ENCODE assay signal across 8 cellular contexts in genomic region chr17:81865733-81866439, GRCh38. TPM values are rescaled to one million over a fixed set of nuclear protein-coding genes. Genes with fewer than 3 reads are reported as not detected.
DNase-seq lines count a peak whose midpoint lies in the region; ATAC-seq, FAIRE-seq and TF ChIP-seq lines count a peak whose summit lies in the region.

No MANE protein-coding gene starts in this region.

- TF ChIP-seq POLR2A in HCT116 (IDR thresholded peaks at IDR 0.05; ENCODE audit: borderline replicate concordance, extremely low read depth, insufficient read depth, insufficient read length) (no peak), HepG2 (IDR thresholded peaks at IDR 0.05; ENCODE audit: insufficient read depth in 1 of 2, low read depth in 2 of 2, low read length in 2 of 2) (peak in 1 of 2 experiments; percentile 64; a peak in 2 of 4 replicates)

- 87% methylated on average over 14 of the region's 18 CpGs for WGBS in HepG2 (ENCODE audit: low lambda C conversion rate)

- H3K9me3 ChIP-seq in HCT116 (ENCODE audit: control insufficient read depth in 1 of 2, insufficient read depth in 1 of 2, low read depth in 1 of 2, low read length in 2 of 2) = no peaks in the 10 kb centered on the region
- no peaks in the 10 kb centered on the region for H3K9me3 ChIP-seq in HepG2 (ENCODE audit: low read length)

- TF ChIP-seq EP300 in HepG2 (IDR thresholded peaks at IDR 0.05; ENCODE audit: low read depth in 2 of 2, low read length in 2 of 2) (no peak), HepG2 (CRISPR knock-in tag; IDR thresholded peaks at IDR 0.05; ENCODE audit: borderline replicate concordance) (no peak)

- peaks cover 45 to 80% of the 10 kb centered on the region in 2 experiments for H3K4me1 ChIP-seq in HCT116 (ENCODE audit: control insufficient read depth in 1 of 2, insufficient read depth in 2 of 2, low read length in 2 of 2)
- H3K4me1 ChIP-seq in HepG2 (ENCODE audit: insufficient read depth, low read length) = peaks cover 85% of the 10 kb centered on the region

- TF ChIP-seq CTCF in AG10803 (conservative IDR thresholded peaks at IDR 0.05; ENCODE audit: low read length) = no peak
- no peak for TF ChIP-seq CTCF in HCT116 (IDR thresholded peaks at IDR 0.05 in 2 of 3, conservative IDR thresholded peaks at IDR 0.05 in 1 of 3; ENCODE audit: borderline replicate concordance in 1 of 3, insufficient read depth in 1 of 3, low read depth in 2 of 3, low read length in 2 of 3)
- TF ChIP-seq CTCF in HepG2 (CRISPR knock-in tag; IDR thresholded peaks at IDR 0.05) = no peak
- TF ChIP-seq CTCF in D721Med (IDR thresholded peaks at IDR 0.05; ENCODE audit: insufficient read depth, missing control alignments) = no peak

- no peaks in the 10 kb centered on the region for H3K9me2 ChIP-seq in HCT116 (ENCODE audit: insufficient read depth)

- no peaks in the 10 kb centered on the region for H3K27me3 Mint-ChIP-seq in activated CD8-positive, alpha-beta T cell treated with anti-CD3 and anti-CD28 coated beads, Interleukin-2, amount 10 ng/mL, durations not matched to agents 7 days and 5 days (ENCODE audit: low read depth)

- no peak overlapping the region for H3K4me2 ChIP-seq in HCT116 (ENCODE audit: low read length)
- H3K4me2 ChIP-seq in HepG2 (ENCODE audit: low read depth, low read length) = peak overlapping the region; percentile 44

- H3K4me3 Mint-ChIP-seq in activated CD8-positive, alpha-beta T cell treated with anti-CD3 and anti-CD28 coated beads, Interleukin-2, amount 10 ng/mL, durations not matched to agents 7 days and 5 days = peak overlapping the region; percentile 15

- H4K20me1 ChIP-seq in HCT116 (ENCODE audit: insufficient read depth) (peaks cover 7% of the 10 kb centered on the region; the same call in 1 of the 2 replicates), HepG2 (ENCODE audit: insufficient read depth, low read length) (peaks cover 53% of the 10 kb centered on the region; the same call in 1 of the 2 replicates)

- H3K36me3 Mint-ChIP-seq in activated CD8-positive, alpha-beta T cell treated with anti-CD3 and anti-CD28 coated beads, Interleukin-2, amount 10 ng/mL, durations not matched to agents 7 days and 5 days (ENCODE audit: low read depth) = peaks cover 59% of the 10 kb centered on the region

- intact Hi-C loops in HCT116 (cut with micrococcal nuclease) (no loop called here), HepG2 (cut with micrococcal nuclease; ENCODE audit: unreplicated experiment) (loop anchor here (5.0 kb wide), 1 partner anchor 156 kb away; the partner anchor contains the start of genes CENPX and LRRC45)

- H3K9ac ChIP-seq in HCT116 (ENCODE audit: low read length) (peak overlapping the region; percentile 3; the same call in 1 of the 2 replicates), HepG2 (ENCODE audit: insufficient read depth, low read depth, low read length) (peak overlapping the region; percentile 52)

- in situ Hi-C loops in HepG2 (cut with HindIII; ENCODE audit: extremely low pct_ligation_motif_present, low pct_unique_long_range_greater_than_20kb) = no loop called here

- H3K27me3 ChIP-seq in HCT116 (ENCODE audit: insufficient read depth, low read length) (no peaks in the 10 kb centered on the region), HepG2 (ENCODE audit: control insufficient read depth in 1 of 2, insufficient read depth in 2 of 2, low read length in 2 of 2) (no peaks in the 10 kb centered on the region; a peak in 1 of 5 replicates)

- no peak for FAIRE-seq in HepG2 (lab: Jason Lieb, UNC)
- FAIRE-seq in D721Med (lab: Jason Lieb, UNC) = no peak

- ATAC-seq in HCT116 (no peak), HepG2 (no peak)
- no peak for ATAC-seq in activated CD8-positive, alpha-beta T cell treated with anti-CD3 and anti-CD28 coated beads, Interleukin-2, amount 10 ng/mL, durations not matched to agents 7 days and 5 days

- no peak overlapping the region for H2AFZ ChIP-seq in HCT116 (ENCODE audit: low read depth, low read length, poor library complexity, severe bottlenecking)
- H2AFZ ChIP-seq in HepG2 (ENCODE audit: low read length) = no peak overlapping the region

- RAD21 ChIA-PET in HCT116 (lab: Charles Lee; ENCODE audit: low non-redundant PET in 1 of 2, low total read pairs in 2 of 2, uncharacterized antibody in 2 of 2, unreplicated experiment in 2 of 2) = no interaction called here

- POLR2A ChIA-PET in HCT116 (lab: Charles Lee) (interaction anchor here (0.8 kb wide), 1 partner anchor 130 kb away, joined by 3 read pairs; no protein-coding TSS in a partner anchor), HepG2 (lab: Yijun Ruan, JAX) (interaction anchor here (0.5 to 3.8 kb wide), 14 partner anchors 10 to 241 kb away, joined by 3 to 15 read pairs (median 4); partner anchors contain the start of genes ALYREF, ANAPC11, CENPX and LRRC45)
- POLR2A ChIA-PET in activated CD8-positive, alpha-beta T cell treated with anti-CD3 and anti-CD28 coated beads, Interleukin-2, amount 10 ng/mL, durations not matched to agents 7 days and 5 days (lab: Charles Lee) = interaction anchor here (0.9 to 2.0 kb wide), 2 partner anchors 21 to 26 kb away, joined by 3 to 7 read pairs; partner anchors contain the start of genes ALYREF and ANAPC11

- peak; percentile 20 for DNase-seq in AG10803 (ENCODE audit: low read depth)
- DNase-seq in HCT116 (ENCODE audit: low read depth, low spot score) = no peak
- DNase-seq in activated CD8-positive, alpha-beta T cell treated with anti-CD3 and anti-CD28 coated beads, Interleukin-2, amount 10 ng/mL, durations not matched to agents 7 days and 5 days = no peak
- peak; percentile 68 for DNase-seq in HepG2 (ENCODE audit: low spot score)
- DNase-seq in H4 (ENCODE audit: low spot score) = no peak
- no peak for DNase-seq in islet precursor cell
- no peak for DNase-seq in T1000 (lab: John Stamatoyannopoulos, UW)
- no peak for DNase-seq in D721Med (ENCODE audit: insufficient read length, low spot score)

- no peaks in the 10 kb centered on the region for H3K9me3 Mint-ChIP-seq in activated CD8-positive, alpha-beta T cell treated with anti-CD3 and anti-CD28 coated beads, Interleukin-2, amount 10 ng/mL, durations not matched to agents 7 days and 5 days (ENCODE audit: insufficient read depth)

- H3K79me2 ChIP-seq in HCT116 (ENCODE audit: insufficient read depth, low read length) = peaks cover 72% of the 10 kb centered on the region
- H3K79me2 ChIP-seq in HepG2 (ENCODE audit: insufficient read depth, low read length) = peaks cover 48% of the 10 kb centered on the region

- H3K27ac Mint-ChIP-seq in activated CD8-positive, alpha-beta T cell treated with anti-CD3 and anti-CD28 coated beads, Interleukin-2, amount 10 ng/mL, durations not matched to agents 7 days and 5 days = peak overlapping the region; percentile 81

- peaks cover 11 to 35% of the 10 kb centered on the region in 2 experiments; a peak in 3 of 4 replicates for H3K36me3 ChIP-seq in HCT116 (ENCODE audit: control insufficient read depth in 1 of 2, insufficient read depth in 2 of 2, low read length in 2 of 2)
- H3K36me3 ChIP-seq in HepG2 (replicated peaks in 1 of 2; ENCODE audit: control insufficient read depth in 1 of 2, insufficient read depth in 2 of 2, low read length in 2 of 2) = peaks cover 18 to 39% of the 10 kb centered on the region in 2 experiments

- TF ChIP-seq RAD21 in HCT116 (IDR thresholded peaks at IDR 0.05; ENCODE audit: low read depth) (no peak), HepG2 (CRISPR knock-in tag; IDR thresholded peaks at IDR 0.05) (0 out of 2 replicates have a peak, but pooled peaks have one; percentile 11)

- BruUV-seq in HCT116 (replicated peaks; lab: Mats Ljungman, UMichigan) (no TSS peak), HepG2 (replicated peaks; lab: Mats Ljungman, UMichigan) (no TSS peak)

- H3K4me3 ChIP-seq in AG10803 (ENCODE audit: low read length) (no peak overlapping the region), HCT116 (replicated peaks in 1 of 2; ENCODE audit: low read depth in 1 of 2, low read length in 2 of 2) (no peak overlapping the region), HepG2 (replicated peaks in 1 of 3; ENCODE audit: insufficient read depth in 1 of 3, low read depth in 2 of 3, low read length in 3 of 3) (no peak overlapping the region; a peak in 1 of 6 replicates)

- CTCF ChIA-PET in HCT116 (lab: Charles Lee) (no interaction called here), HepG2 (lab: Yijun Ruan, JAX; ENCODE audit: low intra/inter-chr PET ratio, low total read pairs) (no interaction called here)
- CTCF ChIA-PET in activated CD8-positive, alpha-beta T cell treated with anti-CD3 and anti-CD28 coated beads, Interleukin-2, amount 10 ng/mL, durations not matched to agents 7 days and 5 days (lab: Charles Lee) = no interaction called here

- peak overlapping the region; percentile 99 for H3K27ac ChIP-seq in HCT116 (ENCODE audit: low read depth, low read length)
- H3K27ac ChIP-seq in HepG2 (ENCODE audit: extremely low read length, insufficient read depth, low read length) = peak overlapping the region; percentile 61

- H3K4me1 Mint-ChIP-seq in activated CD8-positive, alpha-beta T cell treated with anti-CD3 and anti-CD28 coated beads, Interleukin-2, amount 10 ng/mL, durations not matched to agents 7 days and 5 days (ENCODE audit: low read depth) = peaks cover 50% of the 10 kb centered on the region

RNA-seq across cellular contexts. Expression of gene ARHGDIA, which starts 5.3 kb away (rescaled TPM):
- total RNA-seq in HCT116 (2021; ENCODE audit: unreplicated experiment) (554 TPM), HepG2 (2016; rRNA removed; fragmentation: Illumina TruSeq; extraction: Trizol) (64.0 and 120 TPM in 2 replicates)
- polyA plus RNA-seq in HCT116 (2012) = 393 and 453 TPM in 2 replicates
- total RNA-seq in activated CD8-positive, alpha-beta T cell treated with anti-CD3 and anti-CD28 coated beads, Interleukin-2, amount 10 ng/mL, durations not matched to agents 7 days and 5 days = 100 to 1,000 TPM; 756 to 778 TPM
- total RNA-seq in HepG2 (2016; cell fraction: cytosol; rRNA removed; fragmentation: Illumina TruSeq; extraction: Trizol; ENCODE audit: low read depth) = 25.7 and 26.7 TPM in 2 replicates
- 73.7 and 111 TPM in 2 replicates for total RNA-seq in HepG2 (2016; cell fraction: insoluble cytoplasmic fraction; rRNA removed; fragmentation: Illumina TruSeq; extraction: Trizol)
- total RNA-seq in HepG2 (2016; cell fraction: membrane; rRNA removed; fragmentation: Illumina TruSeq; extraction: Trizol) = 68.1 and 73.5 TPM in 2 replicates
- 66.3 and 84.1 TPM in 2 replicates for total RNA-seq in HepG2 (2016; cell fraction: nucleus; rRNA removed; fragmentation: Illumina TruSeq; extraction: Trizol)
- 40.0 and 52.1 TPM in 2 replicates for polyA plus RNA-seq in HepG2 (2011; rRNA removed)
- polyA plus RNA-seq in HepG2 (2011; cell fraction: cytosol; rRNA removed) = 61.3 and 96.2 TPM in 2 replicates
- 174 and 191 TPM in 2 replicates for polyA plus RNA-seq in HepG2 (2011; cell fraction: nucleus; rRNA removed)
- 159 and 169 TPM in 2 replicates for polyA plus RNA-seq in HepG2 (2012)
- polyA plus RNA-seq in HepG2 (2016; cell fraction: cytosol; fragmentation: Illumina TruSeq; extraction: Trizol; ENCODE audit: low read depth) = 89.7 and 102 TPM in 2 replicates
- polyA plus RNA-seq in HepG2 (2016; cell fraction: insoluble cytoplasmic fraction; fragmentation: Illumina TruSeq; extraction: Trizol; ENCODE audit: low read depth) = 221 and 287 TPM in 2 replicates
- 171 and 188 TPM in 2 replicates for polyA plus RNA-seq in HepG2 (2016; cell fraction: membrane; fragmentation: Illumina TruSeq; extraction: Trizol; ENCODE audit: low read depth)
- 248 and 249 TPM in 2 replicates for polyA plus RNA-seq in HepG2 (2016; cell fraction: nucleus; fragmentation: Illumina TruSeq; extraction: Trizol; ENCODE audit: insufficient read depth, low read depth)
- polyA minus RNA-seq in HepG2 (2011; rRNA and poly(A)+ RNA removed; ENCODE audit: low replicate concordance) = 35.7 and 46.7 TPM in 2 replicates
- polyA minus RNA-seq in HepG2 (2011; cell fraction: cytosol; rRNA and poly(A)+ RNA removed) = 54.0 and 54.8 TPM in 2 replicates
- 52.7 and 57.6 TPM in 2 replicates for polyA minus RNA-seq in HepG2 (2011; cell fraction: nucleus; rRNA and poly(A)+ RNA removed)
- total RNA-seq in H4 (2014; rRNA removed; shearing (Covaris generic)) = 78.2 and 78.9 TPM in 2 replicates

RNA-seq across cellular contexts. Expression of gene P4HB, which starts 5.6 kb away (rescaled TPM):
- total RNA-seq in HCT116 (2021; ENCODE audit: unreplicated experiment) (1,043 TPM), HepG2 (2016; rRNA removed; fragmentation: Illumina TruSeq; extraction: Trizol) (337 and 782 TPM in 2 replicates)
- 1,480 and 1,509 TPM in 2 replicates for polyA plus RNA-seq in HCT116 (2012)
- total RNA-seq in activated CD8-positive, alpha-beta T cell treated with anti-CD3 and anti-CD28 coated beads, Interleukin-2, amount 10 ng/mL, durations not matched to agents 7 days and 5 days = 100 to 1,000 TPM; 474 to 498 TPM
- total RNA-seq in HepG2 (2016; cell fraction: cytosol; rRNA removed; fragmentation: Illumina TruSeq; extraction: Trizol; ENCODE audit: low read depth) = 162 and 167 TPM in 2 replicates
- total RNA-seq in HepG2 (2016; cell fraction: insoluble cytoplasmic fraction; rRNA removed; fragmentation: Illumina TruSeq; extraction: Trizol) = 282 and 813 TPM in 2 replicates
- 299 and 300 TPM in 2 replicates for total RNA-seq in HepG2 (2016; cell fraction: membrane; rRNA removed; fragmentation: Illumina TruSeq; extraction: Trizol)
- 801 and 884 TPM in 2 replicates for total RNA-seq in HepG2 (2016; cell fraction: nucleus; rRNA removed; fragmentation: Illumina TruSeq; extraction: Trizol)
- 181 and 185 TPM in 2 replicates for polyA plus RNA-seq in HepG2 (2011; rRNA removed)
- 150 and 176 TPM in 2 replicates for polyA plus RNA-seq in HepG2 (2011; cell fraction: cytosol; rRNA removed)
- polyA plus RNA-seq in HepG2 (2011; cell fraction: nucleus; rRNA removed) = 517 and 557 TPM in 2 replicates
- 1,462 and 1,524 TPM in 2 replicates for polyA plus RNA-seq in HepG2 (2012)
- polyA plus RNA-seq in HepG2 (2016; cell fraction: cytosol; fragmentation: Illumina TruSeq; extraction: Trizol; ENCODE audit: low read depth) = 236 TPM in 2 replicates
- 494 and 566 TPM in 2 replicates for polyA plus RNA-seq in HepG2 (2016; cell fraction: insoluble cytoplasmic fraction; fragmentation: Illumina TruSeq; extraction: Trizol; ENCODE audit: low read depth)
- 378 and 399 TPM in 2 replicates for polyA plus RNA-seq in HepG2 (2016; cell fraction: membrane; fragmentation: Illumina TruSeq; extraction: Trizol; ENCODE audit: low read depth)
- 2,290 and 2,428 TPM in 2 replicates for polyA plus RNA-seq in HepG2 (2016; cell fraction: nucleus; fragmentation: Illumina TruSeq; extraction: Trizol; ENCODE audit: insufficient read depth, low read depth)
- 90.8 and 213 TPM in 2 replicates for polyA minus RNA-seq in HepG2 (2011; rRNA and poly(A)+ RNA removed; ENCODE audit: low replicate concordance)
- 303 and 378 TPM in 2 replicates for polyA minus RNA-seq in HepG2 (2011; cell fraction: cytosol; rRNA and poly(A)+ RNA removed)
- polyA minus RNA-seq in HepG2 (2011; cell fraction: nucleus; rRNA and poly(A)+ RNA removed) = 250 and 278 TPM in 2 replicates
- total RNA-seq in H4 (2014; rRNA removed; shearing (Covaris generic)) = 921 and 1,439 TPM in 2 replicates

RNA-seq across cellular contexts. Expression of gene ALYREF, which starts 25.5 kb away (rescaled TPM):
- total RNA-seq in HCT116 (2021; ENCODE audit: unreplicated experiment) = 280 TPM
- polyA plus RNA-seq in HCT116 (2012) = 200 and 207 TPM in 2 replicates
- 100 to 1,000 TPM; 269 to 273 TPM for total RNA-seq in activated CD8-positive, alpha-beta T cell treated with anti-CD3 and anti-CD28 coated beads, Interleukin-2, amount 10 ng/mL, durations not matched to agents 7 days and 5 days
- total RNA-seq in HepG2 (2016; rRNA removed; fragmentation: Illumina TruSeq; extraction: Trizol) = 264 and 269 TPM in 2 replicates
- total RNA-seq in HepG2 (2016; cell fraction: cytosol; rRNA removed; fragmentation: Illumina TruSeq; extraction: Trizol; ENCODE audit: low read depth) = 86.2 and 89.3 TPM in 2 replicates
- 272 and 275 TPM in 2 replicates for total RNA-seq in HepG2 (2016; cell fraction: insoluble cytoplasmic fraction; rRNA removed; fragmentation: Illumina TruSeq; extraction: Trizol)
- total RNA-seq in HepG2 (2016; cell fraction: membrane; rRNA removed; fragmentation: Illumina TruSeq; extraction: Trizol) = 108 and 110 TPM in 2 replicates
- 101 and 105 TPM in 2 replicates for total RNA-seq in HepG2 (2016; cell fraction: nucleus; rRNA removed; fragmentation: Illumina TruSeq; extraction: Trizol)
- polyA plus RNA-seq in HepG2 (2011; rRNA removed) = 58.4 and 59.8 TPM in 2 replicates
- polyA plus RNA-seq in HepG2 (2011; cell fraction: cytosol; rRNA removed) = 45.3 and 72.1 TPM in 2 replicates
- polyA plus RNA-seq in HepG2 (2011; cell fraction: nucleus; rRNA removed) = 54.3 and 67.4 TPM in 2 replicates
- polyA plus RNA-seq in HepG2 (2012) = 42.1 and 68.4 TPM in 2 replicates
- polyA plus RNA-seq in HepG2 (2016; cell fraction: cytosol; fragmentation: Illumina TruSeq; extraction: Trizol; ENCODE audit: low read depth) = 78.5 and 81.9 TPM in 2 replicates
- polyA plus RNA-seq in HepG2 (2016; cell fraction: insoluble cytoplasmic fraction; fragmentation: Illumina TruSeq; extraction: Trizol; ENCODE audit: low read depth) = 267 TPM in 2 replicates
- polyA plus RNA-seq in HepG2 (2016; cell fraction: membrane; fragmentation: Illumina TruSeq; extraction: Trizol; ENCODE audit: low read depth) = 83.5 and 93.6 TPM in 2 replicates
- polyA plus RNA-seq in HepG2 (2016; cell fraction: nucleus; fragmentation: Illumina TruSeq; extraction: Trizol; ENCODE audit: insufficient read depth, low read depth) = 158 and 162 TPM in 2 replicates
- 80.4 and 133 TPM in 2 replicates for polyA minus RNA-seq in HepG2 (2011; rRNA and poly(A)+ RNA removed; ENCODE audit: low replicate concordance)
- 40.2 and 48.3 TPM in 2 replicates for polyA minus RNA-seq in HepG2 (2011; cell fraction: cytosol; rRNA and poly(A)+ RNA removed)
- 44.9 and 56.4 TPM in 2 replicates for polyA minus RNA-seq in HepG2 (2011; cell fraction: nucleus; rRNA and poly(A)+ RNA removed)
- total RNA-seq in H4 (2014; rRNA removed; shearing (Covaris generic)) = 149 and 166 TPM in 2 replicates

RNA-seq across cellular contexts. Expression of gene ANAPC11, which starts 25.6 kb away (rescaled TPM):
- total RNA-seq in HCT116 (2021; ENCODE audit: unreplicated experiment) (208 TPM), HepG2 (2016; rRNA removed; fragmentation: Illumina TruSeq; extraction: Trizol) (114 and 127 TPM in 2 replicates)
- 367 and 443 TPM in 2 replicates for polyA plus RNA-seq in HCT116 (2012)
- 100 to 1,000 TPM; 122 TPM for total RNA-seq in activated CD8-positive, alpha-beta T cell treated with anti-CD3 and anti-CD28 coated beads, Interleukin-2, amount 10 ng/mL, durations not matched to agents 7 days and 5 days
- total RNA-seq in HepG2 (2016; cell fraction: cytosol; rRNA removed; fragmentation: Illumina TruSeq; extraction: Trizol; ENCODE audit: low read depth) = 131 and 197 TPM in 2 replicates
- 108 and 128 TPM in 2 replicates for total RNA-seq in HepG2 (2016; cell fraction: insoluble cytoplasmic fraction; rRNA removed; fragmentation: Illumina TruSeq; extraction: Trizol)
- 131 and 179 TPM in 2 replicates for total RNA-seq in HepG2 (2016; cell fraction: membrane; rRNA removed; fragmentation: Illumina TruSeq; extraction: Trizol)
- 50.9 and 64.4 TPM in 2 replicates for total RNA-seq in HepG2 (2016; cell fraction: nucleus; rRNA removed; fragmentation: Illumina TruSeq; extraction: Trizol)
- 235 and 250 TPM in 2 replicates for polyA plus RNA-seq in HepG2 (2011; rRNA removed)
- 444 and 596 TPM in 2 replicates for polyA plus RNA-seq in HepG2 (2011; cell fraction: cytosol; rRNA removed)
- polyA plus RNA-seq in HepG2 (2011; cell fraction: nucleus; rRNA removed) = 192 and 202 TPM in 2 replicates
- polyA plus RNA-seq in HepG2 (2012) = 95.6 and 161 TPM in 2 replicates
- polyA plus RNA-seq in HepG2 (2016; cell fraction: cytosol; fragmentation: Illumina TruSeq; extraction: Trizol; ENCODE audit: low read depth) = 209 and 306 TPM in 2 replicates
- polyA plus RNA-seq in HepG2 (2016; cell fraction: insoluble cytoplasmic fraction; fragmentation: Illumina TruSeq; extraction: Trizol; ENCODE audit: low read depth) = 119 and 120 TPM in 2 replicates
- polyA plus RNA-seq in HepG2 (2016; cell fraction: membrane; fragmentation: Illumina TruSeq; extraction: Trizol; ENCODE audit: low read depth) = 162 and 209 TPM in 2 replicates
- 107 and 109 TPM in 2 replicates for polyA plus RNA-seq in HepG2 (2016; cell fraction: nucleus; fragmentation: Illumina TruSeq; extraction: Trizol; ENCODE audit: insufficient read depth, low read depth)
- 68.6 and 147 TPM in 2 replicates for polyA minus RNA-seq in HepG2 (2011; rRNA and poly(A)+ RNA removed; ENCODE audit: low replicate concordance)
- 32.2 and 42.7 TPM in 2 replicates for polyA minus RNA-seq in HepG2 (2011; cell fraction: cytosol; rRNA and poly(A)+ RNA removed)
- polyA minus RNA-seq in HepG2 (2011; cell fraction: nucleus; rRNA and poly(A)+ RNA removed) = 23.0 and 25.9 TPM in 2 replicates
- 189 and 222 TPM in 2 replicates for total RNA-seq in H4 (2014; rRNA removed; shearing (Covaris generic))

RNA-seq across cellular contexts. Expression of gene PPP1R27, which starts 31.0 kb away (rescaled TPM):
- total RNA-seq in HCT116 (2021; ENCODE audit: unreplicated experiment) = not detected
- 0.64 and 0.76 TPM in 2 replicates for polyA plus RNA-seq in HCT116 (2012)
- not detected for total RNA-seq in activated CD8-positive, alpha-beta T cell treated with anti-CD3 and anti-CD28 coated beads, Interleukin-2, amount 10 ng/mL, durations not matched to agents 7 days and 5 days
- 0.69 and 1.00 TPM in 2 replicates for total RNA-seq in HepG2 (2016; rRNA removed; fragmentation: Illumina TruSeq; extraction: Trizol)
- total RNA-seq in HepG2 (2016; cell fraction: cytosol; rRNA removed; fragmentation: Illumina TruSeq; extraction: Trizol; ENCODE audit: low read depth) = 0.71 and 2.3 TPM in 2 replicates
- total RNA-seq in HepG2 (2016; cell fraction: insoluble cytoplasmic fraction; rRNA removed; fragmentation: Illumina TruSeq; extraction: Trizol) = 1.3 TPM in 1 of 2 replicates, not detected in the other
- 1.00 and 1.2 TPM in 2 replicates for total RNA-seq in HepG2 (2016; cell fraction: membrane; rRNA removed; fragmentation: Illumina TruSeq; extraction: Trizol)
- 0.91 and 1.8 TPM in 2 replicates for total RNA-seq in HepG2 (2016; cell fraction: nucleus; rRNA removed; fragmentation: Illumina TruSeq; extraction: Trizol)
- polyA plus RNA-seq in HepG2 (2011; rRNA removed) = 0.17 and 0.33 TPM in 2 replicates
- polyA plus RNA-seq in HepG2 (2011; cell fraction: cytosol; rRNA removed) = 0.55 and 1.1 TPM in 2 replicates
- polyA plus RNA-seq in HepG2 (2011; cell fraction: nucleus; rRNA removed) = 1.6 and 2.8 TPM in 2 replicates
- polyA plus RNA-seq in HepG2 (2012) = 0.34 and 0.52 TPM in 2 replicates
- 0.57 and 1.0 TPM in 2 replicates for polyA plus RNA-seq in HepG2 (2016; cell fraction: cytosol; fragmentation: Illumina TruSeq; extraction: Trizol; ENCODE audit: low read depth)
- 1.7 TPM in 1 of 2 replicates, not detected in the other for polyA plus RNA-seq in HepG2 (2016; cell fraction: insoluble cytoplasmic fraction; fragmentation: Illumina TruSeq; extraction: Trizol; ENCODE audit: low read depth)
- polyA plus RNA-seq in HepG2 (2016; cell fraction: membrane; fragmentation: Illumina TruSeq; extraction: Trizol; ENCODE audit: low read depth) = 0.56 TPM in 1 of 2 replicates, not detected in the other
- polyA plus RNA-seq in HepG2 (2016; cell fraction: nucleus; fragmentation: Illumina TruSeq; extraction: Trizol; ENCODE audit: insufficient read depth, low read depth) = 2.1 TPM in 1 of 2 replicates, not detected in the other
- 0.09 and 0.88 TPM in 2 replicates for polyA minus RNA-seq in HepG2 (2011; rRNA and poly(A)+ RNA removed; ENCODE audit: low replicate concordance)
- not detected in 2 replicates for polyA minus RNA-seq in HepG2 (2011; cell fraction: cytosol; rRNA and poly(A)+ RNA removed)
- 1.9 TPM in 1 of 2 replicates, not detected in the other for polyA minus RNA-seq in HepG2 (2011; cell fraction: nucleus; rRNA and poly(A)+ RNA removed)
- not detected in 2 replicates for total RNA-seq in H4 (2014; rRNA removed; shearing (Covaris generic))

Comparison
In these comparisons a context has a peak if more than half of its experiments do, and no peak if none do; other contexts are left out.
1. DNase-seq: peak in AG10803 (single experiment) and HepG2 (single experiment); none in HCT116 (single experiment), activated CD8-positive, alpha-beta T cell treated with anti-CD3 and anti-CD28 coated beads, Interleukin-2, amount 10 ng/mL, durations not matched to agents 7 days and 5 days (single experiment), H4 (single experiment), islet precursor cell (single experiment), T1000 (single experiment) and D721Med (single experiment).